ENCODE assay signal across 26 cellular contexts in genomic region chr17:16820979-16821543, GRCh38.
"Had no signal": no experiment of that assay in that cellular context is flagged by ENCODE, and none has a peak within 500 bp of the region (broad histone marks: within the 10 kb centered on the region; RNA-seq: fewer than 3 reads in every experiment).

No MANE protein-coding gene starts in this region.

- H3K27ac Mint-ChIP-seq: activated CD4-positive, alpha-beta memory T cell treated with anti-CD3 and anti-CD28 coated beads for 36 hours; activated CD4-positive, alpha-beta T cell treated with anti-CD3 and anti-CD28 coated beads, Interleukin-2, amount 10 ng/mL, durations not matched to agents 7 days and 5 days; activated naive CD4-positive, alpha-beta T cell treated with anti-CD3 and anti-CD28 coated beads, Interleukin-2, amount 50 U/mL, for 72 hours; activated naive CD8-positive, alpha-beta T cell treated with anti-CD3 and anti-CD28 coated beads, Interleukin-2, amount 50 U/mL, for 24 hours; T-helper 17 cell had no signal

- H3K4me3 ChIP-seq: ascending aorta, body of pancreas had no signal

- H3K36me3 ChIP-seq: ascending aorta had no signal

- H3K27ac ChIP-seq: ascending aorta, body of pancreas had no signal

- H3K4me1 ChIP-seq: ascending aorta, body of pancreas had no signal

- H3K4me3 Mint-ChIP-seq: activated CD4-positive, alpha-beta memory T cell treated with anti-CD3 and anti-CD28 coated beads for 36 hours; activated CD4-positive, alpha-beta T cell treated with anti-CD3 and anti-CD28 coated beads, Interleukin-2, amount 10 ng/mL, durations not matched to agents 7 days and 5 days; activated naive CD8-positive, alpha-beta T cell treated with anti-CD3 and anti-CD28 coated beads, Interleukin-2, amount 50 U/mL, for 24 hours; activated T-cell treated with anti-CD3 and anti-CD28 coated beads, Interleukin-2, amount 50 U/mL, for 4 hours; T-helper 17 cell had no signal

- H3K27me3 Mint-ChIP-seq: activated CD4-positive, alpha-beta memory T cell treated with anti-CD3 and anti-CD28 coated beads for 36 hours had no signal

- ATAC-seq: activated naive CD4-positive, alpha-beta T cell treated with anti-CD3 and anti-CD28 coated beads, Interleukin-2, amount 50 U/mL, for 72 hours; activated naive CD8-positive, alpha-beta T cell treated with anti-CD3 and anti-CD28 coated beads, Interleukin-2, amount 50 U/mL, for 24 hours; activated T-cell treated with anti-CD3 and anti-CD28 coated beads, Interleukin-2, amount 50 U/mL, for 4 hours; body of pancreas; PC-3; T-helper 17 cell had no signal

- H3K4me1 Mint-ChIP-seq: activated CD4-positive, alpha-beta T cell treated with anti-CD3 and anti-CD28 coated beads, Interleukin-2, amount 10 ng/mL, durations not matched to agents 7 days and 5 days; activated naive CD8-positive, alpha-beta T cell treated with anti-CD3 and anti-CD28 coated beads, Interleukin-2, amount 50 U/mL, for 24 hours had no signal

- H3K9me3 ChIP-seq: ascending aorta, body of pancreas had no signal

- H3K36me3 Mint-ChIP-seq: activated CD4-positive, alpha-beta memory T cell treated with anti-CD3 and anti-CD28 coated beads for 36 hours; activated naive CD4-positive, alpha-beta T cell treated with anti-CD3 and anti-CD28 coated beads, Interleukin-2, amount 50 U/mL, for 72 hours had no signal

- H3K27me3 ChIP-seq: ascending aorta, body of pancreas had no signal

- DNase-seq: activated CD4-positive, alpha-beta memory T cell treated with anti-CD3 and anti-CD28 coated beads for 36 hours; activated CD4-positive, alpha-beta T cell treated with anti-CD3 and anti-CD28 coated beads, Interleukin-2, amount 10 ng/mL, durations not matched to agents 7 days and 5 days; activated CD4-positive, CD25-positive, alpha-beta regulatory T cell; activated CD8-positive, alpha-beta memory T cell treated with anti-CD3 and anti-CD28 coated beads for 24 hours; activated effector memory CD4-positive, alpha-beta T cell treated with anti-CD3 and anti-CD28 coated beads, Interleukin-2, amount 50 U/mL, for 16 hours; activated naive CD4-positive, alpha-beta T cell treated with Interleukin-2 at 50 U/mL for 16 hours; activated naive CD8-positive, alpha-beta T cell treated with anti-CD3 and anti-CD28 coated beads, Interleukin-2, amount 50 U/mL, for 24 hours; activated T-cell treated with anti-CD3 and anti-CD28 coated beads, Interleukin-2, amount 50 U/mL, for 4 hours; amniotic stem cell; body of pancreas; IMR-90; KBM-7; NCI-H1092; NCI-H1417; NCI-H1930; NCI-H2171; NCI-H2227 treated with DMSO at 0.1 percent for 48 hours; NCI-H446 treated with DMSO at 0.1 percent for 48 hours; NCI-H526; NCI-H774; PC-3; SHP77 treated with DMSO at 0.1 percent for 48 hours; T-helper 17 cell; T1000 had no signal

- H3K9me3 Mint-ChIP-seq: activated CD4-positive, alpha-beta memory T cell treated with anti-CD3 and anti-CD28 coated beads for 36 hours; activated CD4-positive, alpha-beta T cell treated with anti-CD3 and anti-CD28 coated beads, Interleukin-2, amount 10 ng/mL, durations not matched to agents 7 days and 5 days; activated naive CD4-positive, alpha-beta T cell treated with anti-CD3 and anti-CD28 coated beads, Interleukin-2, amount 50 U/mL, for 72 hours; activated naive CD8-positive, alpha-beta T cell treated with anti-CD3 and anti-CD28 coated beads, Interleukin-2, amount 50 U/mL, for 24 hours; activated T-cell treated with anti-CD3 and anti-CD28 coated beads, Interleukin-2, amount 50 U/mL, for 4 hours had no signal
